1 cellular context compared by ENCODE assay signal in the genomic region with DNA sequence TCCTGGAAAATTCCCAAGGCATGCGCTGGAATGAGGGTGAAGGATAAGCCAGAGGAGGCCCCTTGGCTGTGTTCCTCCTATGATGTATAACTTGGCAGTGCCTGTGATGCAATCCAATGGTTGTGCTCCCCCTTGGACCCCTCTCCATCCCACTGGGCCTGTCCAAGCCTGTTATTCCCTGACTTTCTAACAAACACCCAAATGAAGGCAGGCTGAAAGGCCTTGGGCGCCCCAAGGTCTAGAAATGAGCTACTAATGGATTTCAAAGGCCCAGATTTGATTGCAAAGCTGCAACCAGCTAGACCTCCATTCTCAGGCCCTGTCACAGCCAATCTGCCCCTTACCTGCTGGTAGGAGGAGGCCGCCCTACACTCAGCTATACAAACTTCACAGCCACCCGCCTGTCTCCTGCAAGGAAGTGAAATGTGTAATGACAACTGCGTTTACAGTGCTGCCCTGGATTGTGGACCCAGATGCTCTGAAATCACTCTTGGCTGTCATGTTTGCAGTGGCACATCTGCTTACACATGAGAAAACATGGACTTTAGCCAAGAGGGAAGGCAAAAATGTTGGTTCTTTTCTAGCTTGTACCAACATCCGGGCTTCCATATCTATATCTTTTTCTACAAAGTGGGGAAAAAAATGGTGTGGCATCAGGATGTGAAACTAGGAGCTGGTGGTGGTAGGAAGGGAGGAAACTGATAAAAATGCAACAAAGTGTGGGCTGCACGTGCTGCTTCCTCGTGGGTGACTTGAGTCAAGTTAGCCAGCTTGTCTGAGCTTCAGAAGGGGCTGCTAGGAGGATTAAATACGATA.
TF ChIP-seq lines count a peak whose summit lies in the region.

No MANE protein-coding gene starts in this region.

TF ChIP-seq in HepG2, 621 proteins besides CTCF, POLR2A, EP300 and RAD21 (continued from another document and continues in another):
- TF ChIP-seq, protein P1, sequence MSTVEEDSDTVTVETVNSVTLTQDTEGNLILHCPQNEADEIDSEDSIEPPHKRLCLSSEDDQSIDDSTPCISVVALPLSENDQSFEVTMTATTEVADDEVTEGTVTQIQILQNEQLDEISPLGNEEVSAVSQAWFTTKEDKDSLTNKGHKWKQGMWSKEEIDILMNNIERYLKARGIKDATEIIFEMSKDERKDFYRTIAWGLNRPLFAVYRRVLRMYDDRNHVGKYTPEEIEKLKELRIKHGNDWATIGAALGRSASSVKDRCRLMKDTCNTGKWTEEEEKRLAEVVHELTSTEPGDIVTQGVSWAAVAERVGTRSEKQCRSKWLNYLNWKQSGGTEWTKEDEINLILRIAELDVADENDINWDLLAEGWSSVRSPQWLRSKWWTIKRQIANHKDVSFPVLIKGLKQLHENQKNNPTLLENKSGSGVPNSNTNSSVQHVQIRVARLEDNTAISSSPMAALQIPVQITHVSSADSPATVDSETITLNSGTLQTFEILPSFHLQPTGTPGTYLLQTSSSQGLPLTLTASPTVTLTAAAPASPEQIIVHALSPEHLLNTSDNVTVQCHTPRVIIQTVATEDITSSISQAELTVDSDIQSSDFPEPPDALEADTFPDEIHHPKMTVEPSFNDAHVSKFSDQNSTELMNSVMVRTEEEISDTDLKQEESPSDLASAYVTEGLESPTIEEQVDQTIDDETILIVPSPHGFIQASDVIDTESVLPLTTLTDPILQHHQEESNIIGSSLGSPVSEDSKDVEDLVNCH (CRISPR knock-in tag; IDR thresholded peaks at IDR 0.05): no peak
- TF ChIP-seq SRSF9 (IDR thresholded peaks at IDR 0.05; ENCODE audit: borderline replicate concordance, insufficient read depth, low read depth, low read length, poor library complexity, severe bottlenecking) (no peak), ZNF484 (CRISPR knock-in tag; IDR thresholded peaks at IDR 0.05; ENCODE audit: borderline replicate concordance, low read depth) (no peak), NFIB (CRISPR knock-in tag; IDR thresholded peaks at IDR 0.05; ENCODE audit: borderline replicate concordance) (no peak), MZF1 (CRISPR knock-in tag; IDR thresholded peaks at IDR 0.05; ENCODE audit: borderline replicate concordance) (no peak), ISX (CRISPR knock-in tag; conservative IDR thresholded peaks at IDR 0.05) (no peak), NR2F1 (CRISPR knock-in tag; IDR thresholded peaks at IDR 0.05) (no peak), TGIF2 (CRISPR knock-in tag; IDR thresholded peaks at IDR 0.05) (peak; percentile 68), ZNF251 (CRISPR knock-in tag; IDR thresholded peaks at IDR 0.05) (0 out of 2 replicates have a peak, but pooled peaks have one; percentile 41), ZNF230 (CRISPR knock-in tag; IDR thresholded peaks at IDR 0.05) (0 out of 2 replicates have a peak, but pooled peaks have one; percentile 53), ZNF768 (CRISPR knock-in tag; IDR thresholded peaks at IDR 0.05) (no peak), ATRX (CRISPR knock-in tag; IDR thresholded peaks at IDR 0.05; ENCODE audit: borderline replicate concordance) (no peak), ZBTB21 (CRISPR knock-in tag; IDR thresholded peaks at IDR 0.05) (no peak), NFE2L2 (IDR thresholded peaks at IDR 0.05; ENCODE audit: low read length) (no peak), ZNF180 (CRISPR knock-in tag; IDR thresholded peaks at IDR 0.05; ENCODE audit: borderline replicate concordance, low read depth) (no peak), FOXK2 (IDR thresholded peaks at IDR 0.05) (peak; percentile 69; the same call in 1 of the 2 replicates), TBX3 (IDR thresholded peaks at IDR 0.05; ENCODE audit: borderline replicate concordance) (peak; percentile 23; the same call in 1 of the 2 replicates), NONO (IDR thresholded peaks at IDR 0.05) (no peak), NONO (CRISPR knock-in tag; conservative IDR thresholded peaks at IDR 0.05) (peak; percentile 80; the same call in 1 of the 2 replicates), ZNF264 (CRISPR knock-in tag; IDR thresholded peaks at IDR 0.05) (no peak), TBX2 (CRISPR knock-in tag; IDR thresholded peaks at IDR 0.05; ENCODE audit: borderline replicate concordance) (peak; percentile 84), KAT2B (IDR thresholded peaks at IDR 0.05; ENCODE audit: borderline replicate concordance, low read depth, low read length) (no peak), ZNF33B (CRISPR knock-in tag; IDR thresholded peaks at IDR 0.05) (no peak), RFXANK (CRISPR knock-in tag; IDR thresholded peaks at IDR 0.05) (peak; percentile 57; the same call in 1 of the 2 replicates), ZNF678 (CRISPR knock-in tag; IDR thresholded peaks at IDR 0.05) (no peak), NR2C2 (CRISPR knock-in tag; IDR thresholded peaks at IDR 0.05; ENCODE audit: borderline replicate concordance) (0 out of 2 replicates have a peak, but pooled peaks have one; percentile 43), KLF6 (CRISPR knock-in tag; IDR thresholded peaks at IDR 0.05) (0 out of 2 replicates have a peak, but pooled peaks have one; percentile 33), TOPORS (CRISPR knock-in tag; IDR thresholded peaks at IDR 0.05) (no peak), ZNF776 (CRISPR knock-in tag; IDR thresholded peaks at IDR 0.05) (no peak), GABPA (IDR thresholded peaks at IDR 0.05; ENCODE audit: low read depth, low read length) (no peak), GABPA (CRISPR knock-in tag; IDR thresholded peaks at IDR 0.05; ENCODE audit: low read depth) (0 out of 2 replicates have a peak, but pooled peaks have one; percentile 56), NFATC3 (CRISPR knock-in tag; IDR thresholded peaks at IDR 0.05) (no peak), KDM5B (CRISPR knock-in tag; IDR thresholded peaks at IDR 0.05; ENCODE audit: borderline replicate concordance) (peak; percentile 53; the same call in 1 of the 2 replicates), KDM3A (CRISPR knock-in tag; IDR thresholded peaks at IDR 0.05; ENCODE audit: low read depth) (peak; percentile 85), ARNT (IDR thresholded peaks at IDR 0.05) (no peak)
- TF ChIP-seq, protein P2, sequence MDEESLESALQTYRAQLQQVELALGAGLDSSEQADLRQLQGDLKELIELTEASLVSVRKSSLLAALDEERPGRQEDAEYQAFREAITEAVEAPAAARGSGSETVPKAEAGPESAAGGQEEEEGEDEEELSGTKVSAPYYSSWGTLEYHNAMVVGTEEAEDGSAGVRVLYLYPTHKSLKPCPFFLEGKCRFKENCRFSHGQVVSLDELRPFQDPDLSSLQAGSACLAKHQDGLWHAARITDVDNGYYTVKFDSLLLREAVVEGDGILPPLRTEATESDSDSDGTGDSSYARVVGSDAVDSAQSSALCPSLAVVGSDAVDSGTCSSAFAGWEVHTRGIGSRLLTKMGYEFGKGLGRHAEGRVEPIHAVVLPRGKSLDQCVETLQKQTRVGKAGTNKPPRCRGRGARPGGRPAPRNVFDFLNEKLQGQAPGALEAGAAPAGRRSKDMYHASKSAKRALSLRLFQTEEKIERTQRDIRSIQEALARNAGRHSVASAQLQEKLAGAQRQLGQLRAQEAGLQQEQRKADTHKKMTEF (CRISPR knock-in tag; IDR thresholded peaks at IDR 0.05): peak; percentile 65; the same call in 1 of the 2 replicates
- TF ChIP-seq, protein P3, sequence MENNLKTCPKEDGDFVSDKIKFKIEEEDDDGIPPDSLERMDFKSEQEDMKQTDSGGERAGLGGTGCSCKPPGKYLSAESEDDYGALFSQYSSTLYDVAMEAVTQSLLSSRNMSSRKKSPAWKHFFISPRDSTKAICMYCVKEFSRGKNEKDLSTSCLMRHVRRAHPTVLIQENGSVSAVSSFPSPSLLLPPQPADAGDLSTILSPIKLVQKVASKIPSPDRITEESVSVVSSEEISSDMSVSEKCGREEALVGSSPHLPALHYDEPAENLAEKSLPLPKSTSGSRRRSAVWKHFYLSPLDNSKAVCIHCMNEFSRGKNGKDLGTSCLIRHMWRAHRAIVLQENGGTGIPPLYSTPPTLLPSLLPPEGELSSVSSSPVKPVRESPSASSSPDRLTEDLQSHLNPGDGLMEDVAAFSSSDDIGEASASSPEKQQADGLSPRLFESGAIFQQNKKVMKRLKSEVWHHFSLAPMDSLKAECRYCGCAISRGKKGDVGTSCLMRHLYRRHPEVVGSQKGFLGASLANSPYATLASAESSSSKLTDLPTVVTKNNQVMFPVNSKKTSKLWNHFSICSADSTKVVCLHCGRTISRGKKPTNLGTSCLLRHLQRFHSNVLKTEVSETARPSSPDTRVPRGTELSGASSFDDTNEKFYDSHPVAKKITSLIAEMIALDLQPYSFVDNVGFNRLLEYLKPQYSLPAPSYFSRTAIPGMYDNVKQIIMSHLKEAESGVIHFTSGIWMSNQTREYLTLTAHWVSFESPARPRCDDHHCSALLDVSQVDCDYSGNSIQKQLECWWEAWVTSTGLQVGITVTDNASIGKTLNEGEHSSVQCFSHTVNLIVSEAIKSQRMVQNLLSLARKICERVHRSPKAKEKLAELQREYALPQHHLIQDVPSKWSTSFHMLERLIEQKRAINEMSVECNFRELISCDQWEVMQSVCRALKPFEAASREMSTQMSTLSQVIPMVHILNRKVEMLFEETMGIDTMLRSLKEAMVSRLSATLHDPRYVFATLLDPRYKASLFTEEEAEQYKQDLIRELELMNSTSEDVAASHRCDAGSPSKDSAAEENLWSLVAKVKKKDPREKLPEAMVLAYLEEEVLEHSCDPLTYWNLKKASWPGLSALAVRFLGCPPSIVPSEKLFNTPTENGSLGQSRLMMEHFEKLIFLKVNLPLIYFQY (CRISPR knock-in tag; IDR thresholded peaks at IDR 0.05; ENCODE audit: borderline replicate concordance): peak; percentile 76; the same call in 1 of the 2 replicates
- TF ChIP-seq, protein P4, sequence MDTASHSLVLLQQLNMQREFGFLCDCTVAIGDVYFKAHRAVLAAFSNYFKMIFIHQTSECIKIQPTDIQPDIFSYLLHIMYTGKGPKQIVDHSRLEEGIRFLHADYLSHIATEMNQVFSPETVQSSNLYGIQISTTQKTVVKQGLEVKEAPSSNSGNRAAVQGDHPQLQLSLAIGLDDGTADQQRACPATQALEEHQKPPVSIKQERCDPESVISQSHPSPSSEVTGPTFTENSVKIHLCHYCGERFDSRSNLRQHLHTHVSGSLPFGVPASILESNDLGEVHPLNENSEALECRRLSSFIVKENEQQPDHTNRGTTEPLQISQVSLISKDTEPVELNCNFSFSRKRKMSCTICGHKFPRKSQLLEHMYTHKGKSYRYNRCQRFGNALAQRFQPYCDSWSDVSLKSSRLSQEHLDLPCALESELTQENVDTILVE (CRISPR knock-in tag; IDR thresholded peaks at IDR 0.05): peak; percentile 55; the same call in 1 of the 2 replicates
- TF ChIP-seq, protein P5, sequence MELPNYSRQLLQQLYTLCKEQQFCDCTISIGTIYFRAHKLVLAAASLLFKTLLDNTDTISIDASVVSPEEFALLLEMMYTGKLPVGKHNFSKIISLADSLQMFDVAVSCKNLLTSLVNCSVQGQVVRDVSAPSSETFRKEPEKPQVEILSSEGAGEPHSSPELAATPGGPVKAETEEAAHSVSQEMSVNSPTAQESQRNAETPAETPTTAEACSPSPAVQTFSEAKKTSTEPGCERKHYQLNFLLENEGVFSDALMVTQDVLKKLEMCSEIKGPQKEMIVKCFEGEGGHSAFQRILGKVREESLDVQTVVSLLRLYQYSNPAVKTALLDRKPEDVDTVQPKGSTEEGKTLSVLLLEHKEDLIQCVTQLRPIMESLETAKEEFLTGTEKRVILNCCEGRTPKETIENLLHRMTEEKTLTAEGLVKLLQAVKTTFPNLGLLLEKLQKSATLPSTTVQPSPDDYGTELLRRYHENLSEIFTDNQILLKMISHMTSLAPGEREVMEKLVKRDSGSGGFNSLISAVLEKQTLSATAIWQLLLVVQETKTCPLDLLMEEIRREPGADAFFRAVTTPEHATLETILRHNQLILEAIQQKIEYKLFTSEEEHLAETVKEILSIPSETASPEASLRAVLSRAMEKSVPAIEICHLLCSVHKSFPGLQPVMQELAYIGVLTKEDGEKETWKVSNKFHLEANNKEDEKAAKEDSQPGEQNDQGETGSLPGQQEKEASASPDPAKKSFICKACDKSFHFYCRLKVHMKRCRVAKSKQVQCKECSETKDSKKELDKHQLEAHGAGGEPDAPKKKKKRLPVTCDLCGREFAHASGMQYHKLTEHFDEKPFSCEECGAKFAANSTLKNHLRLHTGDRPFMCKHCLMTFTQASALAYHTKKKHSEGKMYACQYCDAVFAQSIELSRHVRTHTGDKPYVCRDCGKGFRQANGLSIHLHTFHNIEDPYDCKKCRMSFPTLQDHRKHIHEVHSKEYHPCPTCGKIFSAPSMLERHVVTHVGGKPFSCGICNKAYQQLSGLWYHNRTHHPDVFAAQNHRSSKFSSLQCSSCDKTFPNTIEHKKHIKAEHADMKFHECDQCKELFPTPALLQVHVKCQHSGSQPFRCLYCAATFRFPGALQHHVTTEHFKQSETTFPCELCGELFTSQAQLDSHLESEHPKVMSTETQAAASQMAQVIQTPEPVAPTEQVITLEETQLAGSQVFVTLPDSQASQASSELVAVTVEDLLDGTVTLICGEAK (IDR thresholded peaks at IDR 0.05): no peak
- TF ChIP-seq, protein P5 (CRISPR knock-in tag; IDR thresholded peaks at IDR 0.05): 0 out of 2 replicates have a peak, but pooled peaks have one; percentile 41
